ENCODE assay signal across 8 cellular contexts in genomic region chr15:92091155-92091734, GRCh38.
DNase-seq lines count a peak whose midpoint lies in the region; ATAC-seq, FAIRE-seq and TF ChIP-seq lines count a peak whose summit lies in the region.

No MANE protein-coding gene starts in this region.

- H3K36me3 Mint-ChIP-seq in T-helper 2 cell treated with Interferon-gamma antibody and Interleukin-4, amounts not matched to agents 5 μg/mL and 100 μg/mL, for 36 hours (ENCODE audit: low read depth): peaks cover 11% of the 10 kb centered on the region

- H3F3A ChIP-seq in SU-DHL-6 (ENCODE audit: insufficient read depth): no peaks in the 10 kb centered on the region

- H4K20me1 ChIP-seq in SU-DHL-6 (ENCODE audit: low read depth, low read length): no peaks in the 10 kb centered on the region; the same call in 1 of the 2 replicates

- DNase-seq in D721Med (ENCODE audit: insufficient read length, low spot score) (peak; percentile 38), HFF-Myc (ENCODE audit: extremely low read depth, low read depth) (no peak), heart right ventricle (peak; percentile 30 to 55), upper lobe of left lung (peak in 1 of 2 donors; percentile 43)
- DNase-seq in activated T-cell treated with anti-CD3 and anti-CD28 coated beads, Interleukin-2, amount 50 U/mL, for 1 hour: no peak
- DNase-seq in T-helper 2 cell treated with Interferon-gamma antibody and Interleukin-4, amounts not matched to agents 5 μg/mL and 100 μg/mL, for 36 hours (ENCODE audit: low spot score): no peak

- H3K27me3 ChIP-seq in SU-DHL-6 (ENCODE audit: low read length): no peaks in the 10 kb centered on the region
- no peaks in the 10 kb centered on the region for H3K27me3 ChIP-seq in heart right ventricle
- H3K27me3 ChIP-seq in upper lobe of left lung: no peaks in the 10 kb centered on the region

- H3K9me2 ChIP-seq in SU-DHL-6 (replicated peaks; ENCODE audit: insufficient read depth, low read length): no peaks in the 10 kb centered on the region

- intact Hi-C loops in heart right ventricle (cut with DNase I): loop anchor here in 5 of 10 donors (10.0 kb wide), 3 partner anchors 294 to 624 kb away; partner anchors contain the start of gene ST8SIA2 (in 1 of the 5)

- peaks cover 0 to 30% (median 6%) of the 10 kb centered on the region in 9 donors for H3K4me1 ChIP-seq in heart right ventricle
- peaks cover 0 to 11% (median 0%) of the 10 kb centered on the region in 4 donors for H3K4me1 ChIP-seq in upper lobe of left lung

- H3K27me3 Mint-ChIP-seq in T-helper 2 cell treated with Interferon-gamma antibody and Interleukin-4, amounts not matched to agents 5 μg/mL and 100 μg/mL, for 36 hours (ENCODE audit: low read depth): no peaks in the 10 kb centered on the region

- no peak for TF ChIP-seq EP300 in upper lobe of left lung (IDR thresholded peaks at IDR 0.05)

- ATAC-seq in heart right ventricle (peak in 6 of 8 donors; percentile 44 to 73 (median 54)), upper lobe of left lung (ENCODE audit: low FRiP score in 2 of 2) (peak in 1 of 2 donors; percentile 35), HG03378 (IDR thresholded peaks at IDR 0.05; ENCODE audit: unreplicated experiment) (no peak)

- no peaks in the 10 kb centered on the region for H3K79me2 ChIP-seq in SU-DHL-6 (ENCODE audit: insufficient read depth, low read length)

- H3K9me3 ChIP-seq in SU-DHL-6 (ENCODE audit: insufficient read depth, low read length): no peaks in the 10 kb centered on the region
- H3K9me3 ChIP-seq in heart right ventricle: no peaks in the 10 kb centered on the region
- no peaks in the 10 kb centered on the region for H3K9me3 ChIP-seq in upper lobe of left lung

- H3K4me3 ChIP-seq in HFF-Myc (replicated peaks; ENCODE audit: low read depth, low read length): no peak overlapping the region
- H3K4me3 ChIP-seq in SU-DHL-6 (ENCODE audit: insufficient read depth, low read length, poor library complexity, severe bottlenecking): no peak overlapping the region
- no peak overlapping the region for H3K4me3 ChIP-seq in heart right ventricle
- no peak overlapping the region for H3K4me3 ChIP-seq in upper lobe of left lung

- no peak overlapping the region for H3K9ac ChIP-seq in SU-DHL-6 (ENCODE audit: low read length)

- H3K4me2 ChIP-seq in SU-DHL-6 (ENCODE audit: low read depth, low read length, poor library complexity, severe bottlenecking): no peak overlapping the region

- no peak overlapping the region for H2AFZ ChIP-seq in SU-DHL-6 (ENCODE audit: low read depth, low read length, severe bottlenecking)

- FAIRE-seq in D721Med (lab: Jason Lieb, UNC): no peak

- no peak overlapping the region for H3K4me3 Mint-ChIP-seq in T-helper 2 cell treated with Interferon-gamma antibody and Interleukin-4, amounts not matched to agents 5 μg/mL and 100 μg/mL, for 36 hours

- TF ChIP-seq POLR2A in upper lobe of left lung (IDR thresholded peaks at IDR 0.05): no peak

- no peaks in the 10 kb centered on the region for H3K36me3 ChIP-seq in SU-DHL-6 (ENCODE audit: low read length)
- H3K36me3 ChIP-seq in heart right ventricle: peaks cover 0 to 17% (median 6%) of the 10 kb centered on the region in 9 donors
- H3K36me3 ChIP-seq in upper lobe of left lung: peaks cover 0 to 7% (median 0%) of the 10 kb centered on the region in 4 donors

- peaks cover 2% of the 10 kb centered on the region for H3K9me3 Mint-ChIP-seq in T-helper 2 cell treated with Interferon-gamma antibody and Interleukin-4, amounts not matched to agents 5 μg/mL and 100 μg/mL, for 36 hours

- WGBS in heart right ventricle, 2 donors: 73 to 77% methylated on average over 17 of the region's 17 CpGs
- 76 to 82% methylated on average over 15 to 17 of the region's 17 CpGs for WGBS in upper lobe of left lung, 2 donors

- no peak overlapping the region for H3K27ac ChIP-seq in SU-DHL-6 (ENCODE audit: low read depth, low read length)
- no peak overlapping the region for H3K27ac ChIP-seq in heart right ventricle
- no peak overlapping the region for H3K27ac ChIP-seq in upper lobe of left lung

- H3K4me1 Mint-ChIP-seq in T-helper 2 cell treated with Interferon-gamma antibody and Interleukin-4, amounts not matched to agents 5 μg/mL and 100 μg/mL, for 36 hours (ENCODE audit: low read depth): peaks cover 24% of the 10 kb centered on the region

- H3K27ac Mint-ChIP-seq in T-helper 2 cell treated with Interferon-gamma antibody and Interleukin-4, amounts not matched to agents 5 μg/mL and 100 μg/mL, for 36 hours: no peak overlapping the region

- TF ChIP-seq CTCF in D721Med (IDR thresholded peaks at IDR 0.05; ENCODE audit: insufficient read depth, missing control alignments) (peak; percentile 54), HFF-Myc (IDR thresholded peaks at IDR 0.05; ENCODE audit: low read depth, low read length, missing control alignments) (peak; percentile 44), SU-DHL-6 (IDR thresholded peaks at IDR 0.05; ENCODE audit: insufficient read depth, low read length, poor library complexity, severe bottlenecking) (peak; percentile 30), heart right ventricle (IDR thresholded peaks at IDR 0.05) (peak; percentile 14 to 65 (median 54)), upper lobe of left lung (IDR thresholded peaks at IDR 0.05) (peak in 5 of 6 experiments; percentile 34 to 40 (median 38))

Comparison
In these comparisons a context has a peak if more than half of its experiments do, and no peak if none do; other contexts are left out.
1. DNase-seq: peak in D721Med (single experiment) and heart right ventricle (2 of 2); none in HFF-Myc (single experiment), activated T-cell treated with anti-CD3 and anti-CD28 coated beads, Interleukin-2, amount 50 U/mL, for 1 hour (single experiment) and T-helper 2 cell treated with Interferon-gamma antibody and Interleukin-4, amounts not matched to agents 5 μg/mL and 100 μg/mL, for 36 hours (single experiment).
2. Peak in every context shown above with its lines, with median percentiles within 50 percentile points of each other: CTCF ChIP-seq.